Comparison of ENCODE assay signal across 8 cellular contexts in genomic region chr22:37077802-37078448, GRCh38. TPM values are rescaled to one million over a fixed set of nuclear protein-coding genes. Genes with fewer than 3 reads are reported as not detected.
DNase-seq lines count a peak whose midpoint lies in the region; ATAC-seq, FAIRE-seq and TF ChIP-seq lines count a peak whose summit lies in the region.
"Had no signal": no experiment of that assay in that cellular context is flagged by ENCODE, and none has a peak within 500 bp of the region (broad histone marks: within the 10 kb centered on the region; RNA-seq: fewer than 3 reads in every experiment).

No MANE protein-coding gene starts in this region.

- peaks cover 27 to 39% (median 32%) of the 10 kb centered on the region in 4 donors for H3K4me1 Mint-ChIP-seq in naive thymus-derived CD8-positive, alpha-beta T cell

- H2BK15ac ChIP-seq in H1 (ENCODE audit: low read length): peak overlapping the region; percentile 81; the same call in 1 of the 2 replicates

- H3K9me3 ChIP-seq in H1 (ENCODE audit: insufficient read depth in 2 of 2, low read depth in 1 of 2, low read length in 1 of 2): no peaks in the 10 kb centered on the region

- peaks cover 3% of the 10 kb centered on the region; the same call in 1 of the 2 replicates for H3K23me2 ChIP-seq in H1 (ENCODE audit: low read depth, low read length)

- no peaks in the 10 kb centered on the region for H3K36me3 Mint-ChIP-seq in naive thymus-derived CD8-positive, alpha-beta T cell

- H4K5ac ChIP-seq in H1 (ENCODE audit: insufficient read length, low read depth, low read length): no peak overlapping the region

- H3K9ac ChIP-seq in H1 (replicated peaks in 1 of 4; ENCODE audit: extremely low read depth in 1 of 4, low read depth in 3 of 4, low read length in 3 of 4): no peak overlapping the region

- H3K79me1 ChIP-seq in H1 (ENCODE audit: low read depth, low read length): no peaks in the 10 kb centered on the region

- no peak overlapping the region for H2AFZ ChIP-seq in H1 (ENCODE audit: low read length)

- peak overlapping the region; percentile 48; the same call in 1 of the 2 replicates for H3K18ac ChIP-seq in H1 (ENCODE audit: extremely low read depth, low read length)

- no peak for TF ChIP-seq POLR2A in H1 (IDR thresholded peaks at IDR 0.05; ENCODE audit: control extremely low read depth in 1 of 2, low read depth in 2 of 2, low read length in 2 of 2)

- H3K23ac ChIP-seq in H1 (ENCODE audit: insufficient read length): no peak overlapping the region

- H2BK5ac ChIP-seq in H1 (ENCODE audit: low read depth, low read length): no peak overlapping the region

- H2AK5ac ChIP-seq in H1 (ENCODE audit: low read depth, low read length): no peak overlapping the region

- H3K56ac ChIP-seq in H1 (replicated peaks; ENCODE audit: insufficient read length, low read depth, low read length): no peak overlapping the region

- POLR2A ChIA-PET in H1 (lab: Charles Lee; ENCODE audit: partially characterized antibody): no interaction called here
- POLR2A ChIA-PET in naive thymus-derived CD8-positive, alpha-beta T cell (lab: Charles Lee): interaction anchor here (0.7 to 1.0 kb wide), 3 partner anchors 72 to 461 kb away, joined by 4 to 6 read pairs (median 5); partner anchors contain the start of gene IL2RB

- H4K20me1 ChIP-seq in H1 (replicated peaks in 1 of 2; ENCODE audit: control insufficient read depth in 1 of 2, insufficient read depth in 2 of 2, low read length in 2 of 2): peaks cover 2 to 5% of the 10 kb centered on the region in 2 experiments

- H3K4me2 ChIP-seq in H1 (ENCODE audit: insufficient read depth in 1 of 2, low read depth in 2 of 2, low read length in 2 of 2): no peak overlapping the region

- H3K27ac Mint-ChIP-seq in naive thymus-derived CD8-positive, alpha-beta T cell: peak overlapping the region; percentile 95 to 100 (median 99)

- H3K4me3 ChIP-seq in GM12865 (ENCODE audit: low read depth, low read length) (no peak overlapping the region), H1 (ENCODE audit: extremely low read depth in 1 of 4, insufficient read depth in 2 of 4, low read depth in 3 of 4, low read length in 4 of 4) (no peak overlapping the region)

- peaks cover 0 to 30% (median 13%) of the 10 kb centered on the region in 4 experiments; a peak in 5 of 7 replicates for H3K27me3 ChIP-seq in H1 (replicated peaks in 1 of 4; ENCODE audit: control insufficient read depth in 3 of 4, extremely low read depth in 1 of 4, insufficient read depth in 3 of 4, low read length in 3 of 4)

- H3K4me3 Mint-ChIP-seq in naive thymus-derived CD8-positive, alpha-beta T cell: peak overlapping the region in 9 of 10 donors; percentile 25 to 74 (median 57)

- TF ChIP-seq CTCF in GM12865 (IDR thresholded peaks at IDR 0.05; ENCODE audit: insufficient read depth, low read depth, low read length, missing control alignments): peak; percentile 99
- peak; percentile 90 to 99 (median 93) for TF ChIP-seq CTCF in H1 (IDR thresholded peaks at IDR 0.05; ENCODE audit: control extremely low read depth in 1 of 3, insufficient read depth in 1 of 3, low read depth in 1 of 3, low read length in 3 of 3)

- H2BK20ac ChIP-seq in H1 (ENCODE audit: low read length): 0 out of 2 replicates have a peak overlapping the region, but pooled peaks have one; percentile 32

- no peak overlapping the region for H4K91ac ChIP-seq in H1 (replicated peaks; ENCODE audit: insufficient read length, low read length)

- no peak overlapping the region for H2BK120ac ChIP-seq in H1 (replicated peaks; ENCODE audit: low read depth, low read length)

- H3K4ac ChIP-seq in H1 (replicated peaks; ENCODE audit: insufficient read length, low read depth, low read length): no peak overlapping the region

- no peak overlapping the region for H3K27ac ChIP-seq in H1 (ENCODE audit: low read depth, low read length)
- H3K27ac ChIP-seq: epithelial cell of prostate had no signal

- TF ChIP-seq RAD21 in H1 (IDR thresholded peaks at IDR 0.05 in 1 of 2, conservative IDR thresholded peaks at IDR 0.05 in 1 of 2; ENCODE audit: low read depth in 2 of 2, low read length in 2 of 2): peak; percentile 70 to 81

- ATAC-seq in naive thymus-derived CD8-positive, alpha-beta T cell: peak in 1 of 2 donors; percentile 50
- ATAC-seq in stimulated activated naive CD8-positive, alpha-beta T cell treated with anti-CD3 and anti-CD28 coated beads, Interleukin-15, Interleukin-2, amounts not matched to agents 100 U/mL and 50 U/mL, for 24 hours: peak; percentile 36
- no peak for ATAC-seq in HG03342 (IDR thresholded peaks at IDR 0.05; ENCODE audit: unreplicated experiment)

- no peak for TF ChIP-seq EP300 in H1 (IDR thresholded peaks at IDR 0.05; ENCODE audit: borderline replicate concordance in 1 of 2, low read depth in 2 of 2, low read length in 2 of 2)

- CTCF ChIA-PET in H1 (lab: Charles Lee; ENCODE audit: partially characterized antibody): interaction anchor here (0.6 to 2.6 kb wide), 19 partner anchors 8 to 183 kb away, joined by 3 to 24 read pairs (median 4); partner anchors contain the start of gene TST

- peaks cover 0 to 8% (median 0%) of the 10 kb centered on the region in 5 donors for H3K27me3 Mint-ChIP-seq in naive thymus-derived CD8-positive, alpha-beta T cell

- 0 out of 2 replicates have a peak overlapping the region, but pooled peaks have one; percentile 23 for H2BK12ac ChIP-seq in H1 (ENCODE audit: low read depth, low read length)

- H3K9me3 Mint-ChIP-seq in naive thymus-derived CD8-positive, alpha-beta T cell: no peaks in the 10 kb centered on the region

- no peaks in the 10 kb centered on the region for H3K79me2 ChIP-seq in H1 (ENCODE audit: control insufficient read depth in 1 of 2, insufficient read depth in 2 of 2, low read length in 2 of 2)

- peak; percentile 13 for FAIRE-seq in H1 (lab: Jason Lieb, UNC)

- H4K8ac ChIP-seq in H1 (ENCODE audit: extremely low read depth, insufficient read depth, low read length): peak overlapping the region; percentile 83

- peaks cover 0 to 3% (median under 1%) of the 10 kb centered on the region in 4 experiments; a peak in 3 of 7 replicates for H3K4me1 ChIP-seq in H1 (replicated peaks in 1 of 4; ENCODE audit: control insufficient read depth in 3 of 4, insufficient read depth in 4 of 4, low read length in 3 of 4)

- H3K14ac ChIP-seq in H1 (ENCODE audit: insufficient read length): no peak overlapping the region

- H3K36me3 ChIP-seq in H1 (ENCODE audit: control insufficient read depth in 2 of 4, insufficient read depth in 4 of 4, low read length in 3 of 4): no peaks in the 10 kb centered on the region

- DNase-seq in GM12865 (ENCODE audit: low read depth) (peak; percentile 78), MV-4-11 (lab: John Stamatoyannopoulos, UW) (peak; percentile 17), H1 (ENCODE audit: low read depth in 1 of 2, low spot score in 2 of 2) (peak; percentile 29 to 96)
- peak; percentile 98 for DNase-seq in activated CD8-positive, alpha-beta memory T cell treated with anti-CD3 and anti-CD28 coated beads for 24 hours
- peak; percentile 64 to 87 (median 84) for DNase-seq in naive thymus-derived CD8-positive, alpha-beta T cell
- peak; percentile 94 for DNase-seq in stimulated activated naive CD8-positive, alpha-beta T cell treated with anti-CD3 and anti-CD28 coated beads, Interleukin-15, Interleukin-2, amounts not matched to agents 100 U/mL and 50 U/mL, for 24 hours

- 46% methylated on average over 15 of the region's 15 CpGs; no CpG with 5 or more reads in 1 of the 2 experiments for WGBS in H1 (ENCODE audit: extremely low coverage in 1 of 2, insufficient coverage in 1 of 2, insufficient read length in 1 of 2, insufficient replicate concordance in 2 of 2, low coverage in 1 of 2, low lambda C conversion rate in 2 of 2, missing lambda C conversion rate in 1 of 2), 2 experiments

RNA-seq across cellular contexts. Expression of gene KCTD17, which starts 26.4 kb away (rescaled TPM):
- total RNA-seq in H1 (2021; fragmentation: NEBNext Ultra II Directional; extraction: Animal tissue kit (Norgen Biotek cat#: 25700)): 35.8 and 39.4 TPM in 2 replicates
- polyA plus RNA-seq in H1 (2011; rRNA removed): 44.0 and 69.0 TPM in 2 replicates
- 47.9 TPM for polyA plus RNA-seq in H1 (2011; cell fraction: cytosol; rRNA removed)
- 87.7 TPM for polyA plus RNA-seq in H1 (2011; cell fraction: nucleus; rRNA removed)
- 24.9 to 38.8 TPM (median 38.0 TPM) in 4 replicates for polyA plus RNA-seq in H1 (2012, experiment 1 of 2)
- 36.2 TPM for polyA plus RNA-seq in H1 (2012, experiment 2 of 2)
- polyA plus RNA-seq in H1 (2013, experiment 1 of 2): 21.4 TPM
- 23.8 TPM for polyA plus RNA-seq in H1 (2013, experiment 2 of 2)
- polyA minus RNA-seq in H1 (2011; rRNA and poly(A)+ RNA removed): 22.1 and 45.1 TPM in 2 replicates
- polyA minus RNA-seq in H1 (2011; cell fraction: cytosol; rRNA and poly(A)+ RNA removed): 20.6 TPM
- 27.7 TPM for polyA minus RNA-seq in H1 (2011; cell fraction: nucleus; rRNA and poly(A)+ RNA removed)
- total RNA-seq in naive thymus-derived CD8-positive, alpha-beta T cell: 10 to 100 TPM; 26.1 to 26.6 TPM
- 10 to 100 TPM in 2 of 3 donors, 1 to 10 TPM in 1; 9.1 to 12.1 (median 10.3) TPM for polyA plus RNA-seq in naive thymus-derived CD8-positive, alpha-beta T cell

RNA-seq across cellular contexts. Expression of gene TMPRSS6, which starts 31.6 kb away (rescaled TPM):
- total RNA-seq in H1 (2021; fragmentation: NEBNext Ultra II Directional; extraction: Animal tissue kit (Norgen Biotek cat#: 25700)): not detected in 2 replicates
- 0.02 and 0.05 TPM in 2 replicates for polyA plus RNA-seq in H1 (2011; rRNA removed)
- 0.06 TPM for polyA plus RNA-seq in H1 (2011; cell fraction: cytosol; rRNA removed)
- 0.19 TPM for polyA plus RNA-seq in H1 (2011; cell fraction: nucleus; rRNA removed)
- polyA plus RNA-seq in H1 (2012, experiment 1 of 2): 0.13 to 0.27 TPM (median 0.19 TPM) in 4 replicates
- 0.09 TPM for polyA plus RNA-seq in H1 (2012, experiment 2 of 2)
- polyA plus RNA-seq in H1 (2013, experiment 1 of 2): 0.02 TPM
- 0.02 TPM for polyA plus RNA-seq in H1 (2013, experiment 2 of 2)
- polyA minus RNA-seq in H1 (2011; rRNA and poly(A)+ RNA removed): not detected in 2 replicates
- polyA minus RNA-seq in H1 (2011; cell fraction: cytosol; rRNA and poly(A)+ RNA removed): not detected
- not detected for polyA minus RNA-seq in H1 (2011; cell fraction: nucleus; rRNA and poly(A)+ RNA removed)
- total RNA-seq in naive thymus-derived CD8-positive, alpha-beta T cell: under 1 TPM; 0.27 to 0.36 TPM
- polyA plus RNA-seq in naive thymus-derived CD8-positive, alpha-beta T cell: under 1 TPM; 0.05 to 0.09 (median 0.06) TPM

RNA-seq across cellular contexts. Expression of gene MPST, which starts 58.4 kb away (rescaled TPM):
- total RNA-seq in H1 (2021; fragmentation: NEBNext Ultra II Directional; extraction: Animal tissue kit (Norgen Biotek cat#: 25700)): 86.0 and 89.9 TPM in 2 replicates
- 124 and 229 TPM in 2 replicates for polyA plus RNA-seq in H1 (2011; rRNA removed)
- 146 TPM for polyA plus RNA-seq in H1 (2011; cell fraction: cytosol; rRNA removed)
- 185 TPM for polyA plus RNA-seq in H1 (2011; cell fraction: nucleus; rRNA removed)
- 52.9 to 98.2 TPM (median 88.2 TPM) in 4 replicates for polyA plus RNA-seq in H1 (2012, experiment 1 of 2)
- polyA plus RNA-seq in H1 (2012, experiment 2 of 2): 88.4 TPM
- polyA plus RNA-seq in H1 (2013, experiment 1 of 2): 83.0 TPM
- polyA plus RNA-seq in H1 (2013, experiment 2 of 2): 81.8 TPM
- polyA minus RNA-seq in H1 (2011; rRNA and poly(A)+ RNA removed): 13.0 and 20.1 TPM in 2 replicates
- 66.1 TPM for polyA minus RNA-seq in H1 (2011; cell fraction: cytosol; rRNA and poly(A)+ RNA removed)
- 39.9 TPM for polyA minus RNA-seq in H1 (2011; cell fraction: nucleus; rRNA and poly(A)+ RNA removed)
- 1 to 10 TPM; 1.1 to 1.5 TPM for total RNA-seq in naive thymus-derived CD8-positive, alpha-beta T cell
- polyA plus RNA-seq in naive thymus-derived CD8-positive, alpha-beta T cell: 1 to 10 TPM in 2 of 3 donors, under 1 TPM in 1; 0.34 to 9.7 (median 1.8) TPM

RNA-seq across cellular contexts. Expression of gene TST, which starts 58.7 kb away (rescaled TPM):
- total RNA-seq in H1 (2021; fragmentation: NEBNext Ultra II Directional; extraction: Animal tissue kit (Norgen Biotek cat#: 25700)): 22.6 and 23.6 TPM in 2 replicates
- polyA plus RNA-seq in H1 (2011; rRNA removed): 61.6 and 82.8 TPM in 2 replicates
- polyA plus RNA-seq in H1 (2011; cell fraction: cytosol; rRNA removed): 53.6 TPM
- 57.3 TPM for polyA plus RNA-seq in H1 (2011; cell fraction: nucleus; rRNA removed)
- 20.0 to 33.4 TPM (median 31.7 TPM) in 4 replicates for polyA plus RNA-seq in H1 (2012, experiment 1 of 2)
- 46.9 TPM for polyA plus RNA-seq in H1 (2012, experiment 2 of 2)
- 21.6 TPM for polyA plus RNA-seq in H1 (2013, experiment 1 of 2)
- polyA plus RNA-seq in H1 (2013, experiment 2 of 2): 21.2 TPM
- 15.3 and 16.1 TPM in 2 replicates for polyA minus RNA-seq in H1 (2011; rRNA and poly(A)+ RNA removed)
- polyA minus RNA-seq in H1 (2011; cell fraction: cytosol; rRNA and poly(A)+ RNA removed): 15.0 TPM
- polyA minus RNA-seq in H1 (2011; cell fraction: nucleus; rRNA and poly(A)+ RNA removed): 24.1 TPM
- total RNA-seq in naive thymus-derived CD8-positive, alpha-beta T cell: not detected
- polyA plus RNA-seq in naive thymus-derived CD8-positive, alpha-beta T cell: 1 to 10 TPM in 1 of 3 donors, not detected in 2; 1.5 TPM

Comparison
In these comparisons a context has a peak if more than half of its experiments do, and no peak if none do; other contexts are left out.
1. DNase-seq: peak in every context shown above with its lines; median percentile 98 in activated CD8-positive, alpha-beta memory T cell treated with anti-CD3 and anti-CD28 coated beads for 24 hours; 94 in stimulated activated naive CD8-positive, alpha-beta T cell treated with anti-CD3 and anti-CD28 coated beads, Interleukin-15, Interleukin-2, amounts not matched to agents 100 U/mL and 50 U/mL, for 24 hours; 84 in naive thymus-derived CD8-positive, alpha-beta T cell; 78 in GM12865; 62 in H1; 17 in MV-4-11.
2. RNA of gene MPST, which starts 58.4 kb away (total RNA-seq): 86.0 to 89.9 TPM in H1; 1.1 to 1.5 TPM in naive thymus-derived CD8-positive, alpha-beta T cell; every median in the first group is over 10 times any median in the second.